11 cellular contexts compared by ENCODE assay signal in genomic region chr7:120404042-120404441, GRCh38.
A peak's percentile ranks its signal among the peaks of the same experiment; 100 is the strongest.
DNase-seq lines count a peak whose midpoint lies in the region; ATAC-seq, FAIRE-seq and TF ChIP-seq lines count a peak whose summit lies in the region.
"Had no signal": no experiment of that assay in that cellular context is flagged by ENCODE, and none has a peak within 500 bp of the region (broad histone marks: within the 10 kb centered on the region; RNA-seq: fewer than 3 reads in every experiment).

No MANE protein-coding gene starts in this region.

- TF ChIP-seq POLR2A in GM18505 (IDR thresholded peaks at IDR 0.05; ENCODE audit: borderline replicate concordance, extremely low read depth, insufficient read depth, insufficient read length): no peak

- no peaks in the 10 kb centered on the region for H3K9me3 ChIP-seq in MG63

- peak; percentile 51 for ATAC-seq in GM18505 (IDR thresholded peaks at IDR 0.05; ENCODE audit: unreplicated experiment)
- ATAC-seq in GM21515 (IDR thresholded peaks at IDR 0.05; ENCODE audit: unreplicated experiment): peak; percentile 54
- ATAC-seq in HG03139 (IDR thresholded peaks at IDR 0.05; ENCODE audit: unreplicated experiment): peak; percentile 53

- peak; percentile 39 for DNase-seq in epithelial cell of proximal tubule (ENCODE audit: low read depth)
- DNase-seq in MG63: no peak
- DNase-seq in NCI-H2171 treated with DMSO at 0.1 percent for 48 hours (lab: John Stamatoyannopoulos, UW): no peak
- no peak for DNase-seq in stimulated activated CD8-positive, alpha-beta memory T cell treated with anti-CD3 and anti-CD28 coated beads, Interleukin-4, amount 100 ng/mL, for 48 hours
- no peak for DNase-seq in frontal cortex (ENCODE audit: low spot score in 2 of 2)
- DNase-seq: immature natural killer cell, NCI-H1105 had no signal

- no peak for TF ChIP-seq CTCF in epithelial cell of proximal tubule (conservative IDR thresholded peaks at IDR 0.05; ENCODE audit: low read depth, low read length)

- H3K4me3 ChIP-seq in epithelial cell of proximal tubule (ENCODE audit: low read depth, low read length): no peak overlapping the region
- H3K4me3 ChIP-seq in MG63: no peak overlapping the region

- no peaks in the 10 kb centered on the region for H3K27me3 ChIP-seq in MG63

- H3K36me3 ChIP-seq in MG63: no peaks in the 10 kb centered on the region

- no peak for FAIRE-seq in frontal cortex (lab: Jason Lieb, UNC)
- FAIRE-seq: H1 had no signal
